ENCODE assay signal across 12 cellular contexts in genomic region chr7:6307762-6308161, GRCh38. TPM values are rescaled to one million over a fixed set of nuclear protein-coding genes. Genes with fewer than 3 reads are reported as not detected.
A peak's percentile ranks its signal among the peaks of the same experiment; 100 is the strongest.
DNase-seq lines count a peak whose midpoint lies in the region; ATAC-seq, FAIRE-seq and TF ChIP-seq lines count a peak whose summit lies in the region.
"Had no signal": no experiment of that assay in that cellular context is flagged by ENCODE, and none has a peak within 500 bp of the region (broad histone marks: within the 10 kb centered on the region; RNA-seq: fewer than 3 reads in every experiment).

No MANE protein-coding gene starts in this region.

- H2BK120ac ChIP-seq in neuronal stem cell (ENCODE audit: low read depth, low read length) = no peak overlapping the region

- no peaks in the 10 kb centered on the region for H3K9me3 Mint-ChIP-seq in endodermal cell

- H4K91ac ChIP-seq in neuronal stem cell (ENCODE audit: low read depth, low read length, poor library complexity) = no peak overlapping the region

- H3K27me3 ChIP-seq in PC-3 (ENCODE audit: low read length) (no peaks in the 10 kb centered on the region), endodermal cell (ENCODE audit: control insufficient read depth, insufficient read depth, low read length, poor library complexity, severe bottlenecking) (no peaks in the 10 kb centered on the region), neuronal stem cell (ENCODE audit: control insufficient read depth in 3 of 3, insufficient read depth in 3 of 3, low read depth in 1 of 3, low read length in 3 of 3) (no peaks in the 10 kb centered on the region)

- H3K4me1 Mint-ChIP-seq in endodermal cell = no peaks in the 10 kb centered on the region
- H3K4me1 Mint-ChIP-seq: B cell had no signal

- DNase-seq in GM12891 (ENCODE audit: insufficient read length, low spot score) = peak; percentile 27
- DNase-seq in PC-3 = no peak
- peak; percentile 56 for DNase-seq in endodermal cell
- no peak for DNase-seq in neuronal stem cell (ENCODE audit: low spot score)
- no peak for DNase-seq in NCI-H446 (lab: John Stamatoyannopoulos, UW)
- no peak for DNase-seq in GM19239 (ENCODE audit: insufficient read length, low spot score)
- DNase-seq: activated CD4-positive, CD25-positive, alpha-beta regulatory T cell; MM.1S; SW 1271 had no signal

- 58 to 81% methylated on average over 5 of the region's 5 CpGs for WGBS in endodermal cell (ENCODE audit: insufficient coverage in 1 of 2, insufficient read length in 1 of 2), 2 experiments
- WGBS in neuronal stem cell (ENCODE audit: extremely low coverage in 2 of 2, insufficient read length in 2 of 2, insufficient replicate concordance in 1 of 2), 2 donors = no CpG with 5 or more reads among the region's 5 CpGs

- no peak overlapping the region for H3K18ac ChIP-seq in neuronal stem cell (ENCODE audit: low read length)

- no peak overlapping the region for H2AK5ac ChIP-seq in neuronal stem cell (ENCODE audit: low read depth, low read length)

- no TSS peak for BruUV-seq in PC-3 (replicated peaks; lab: Mats Ljungman, UMichigan)

- no peak overlapping the region for H3K23ac ChIP-seq in neuronal stem cell (ENCODE audit: low read depth, low read length, poor library complexity)

- no peaks in the 10 kb centered on the region for H3F3A ChIP-seq in PC-3 (ENCODE audit: low read length, unreplicated experiment)

- H3K4me2 ChIP-seq in PC-3 (ENCODE audit: low read length) (no peak overlapping the region), neuronal stem cell (ENCODE audit: insufficient read depth, low read length, poor library complexity, severe bottlenecking) (no peak overlapping the region)

- no peak overlapping the region for H4K8ac ChIP-seq in neuronal stem cell (ENCODE audit: low read depth, low read length)

- H3K4me1 ChIP-seq in PC-3 (ENCODE audit: insufficient read depth, low read length) (peaks cover 20% of the 10 kb centered on the region), endodermal cell (ENCODE audit: control insufficient read depth, insufficient read depth, low read length) (no peaks in the 10 kb centered on the region), neuronal stem cell (ENCODE audit: control insufficient read depth in 2 of 2, insufficient read depth in 1 of 2, low read depth in 1 of 2, low read length in 2 of 2) (no peaks in the 10 kb centered on the region)

- FAIRE-seq in GM12891 (lab: Jason Lieb, UNC) (peak; percentile 63), GM19239 (lab: Jason Lieb, UNC) (no peak)

- no peak for ATAC-seq in PC-3
- ATAC-seq in GM18861 (IDR thresholded peaks at IDR 0.05; ENCODE audit: unreplicated experiment) = no peak
- no peak for ATAC-seq in HG03354 (IDR thresholded peaks at IDR 0.05; ENCODE audit: poor library complexity, severe bottlenecking, unreplicated experiment)

- intact Hi-C loops in PC-3 (cut with micrococcal nuclease) = loop anchor here (2.0 to 5.0 kb wide), 2 partner anchors 23 to 35 kb away; partner anchors contain the start of gene CYTH3

- H3K4ac ChIP-seq in neuronal stem cell (ENCODE audit: low read length) = no peak overlapping the region

- no peaks in the 10 kb centered on the region for H3K9me3 ChIP-seq in PC-3 (ENCODE audit: low read length)
- H3K9me3 ChIP-seq in endodermal cell (ENCODE audit: control insufficient read depth, low read length) = no peaks in the 10 kb centered on the region
- no peaks in the 10 kb centered on the region for H3K9me3 ChIP-seq in neuronal stem cell (replicated peaks in 1 of 2; ENCODE audit: control insufficient read depth in 2 of 2, insufficient read depth in 1 of 2, low read depth in 1 of 2, low read length in 2 of 2)

- peak overlapping the region; percentile 49 for H2AFZ ChIP-seq in PC-3 (ENCODE audit: low read length)
- H2AFZ ChIP-seq in neuronal stem cell (ENCODE audit: low read length) = peak overlapping the region; percentile 77

- no peak for TF ChIP-seq CTCF in PC-3 (conservative IDR thresholded peaks at IDR 0.05; ENCODE audit: low read depth, low read length)
- no peak for TF ChIP-seq CTCF in endodermal cell (conservative IDR thresholded peaks at IDR 0.05)

- no peaks in the 10 kb centered on the region for H3K79me2 ChIP-seq in PC-3 (ENCODE audit: low read length)

- CTCF ChIA-PET in PC-3 (lab: Charles Lee) = no interaction called here

- H3K36me3 ChIP-seq in PC-3 (ENCODE audit: low read depth, low read length) (no peaks in the 10 kb centered on the region), endodermal cell (ENCODE audit: control insufficient read depth, insufficient read depth, low read length) (no peaks in the 10 kb centered on the region), neuronal stem cell (replicated peaks in 1 of 2; ENCODE audit: control insufficient read depth in 2 of 2, insufficient read depth in 2 of 2, low read length in 2 of 2) (no peaks in the 10 kb centered on the region)

- H2BK12ac ChIP-seq in neuronal stem cell (ENCODE audit: low read length) = no peak overlapping the region

- TF ChIP-seq POLR2A in GM12891 (IDR thresholded peaks at IDR 0.05; ENCODE audit: low read depth, low read length) = no peak

- POLR2A ChIA-PET in PC-3 (lab: Charles Lee; ENCODE audit: unreplicated experiment) = no interaction called here

- H2BK15ac ChIP-seq in neuronal stem cell (ENCODE audit: low read length) = no peak overlapping the region

- H3K9ac ChIP-seq in PC-3 (ENCODE audit: low read length) (no peak overlapping the region), endodermal cell (ENCODE audit: extremely low read depth, low read length, poor library complexity, severe bottlenecking) (no peak overlapping the region), neuronal stem cell (ENCODE audit: low read depth, low read length, poor library complexity) (no peak overlapping the region)

- H3K79me1 ChIP-seq in neuronal stem cell (ENCODE audit: low read depth, low read length) = no peaks in the 10 kb centered on the region

- H3K4me3 Mint-ChIP-seq in endodermal cell = no peak overlapping the region
- H3K4me3 Mint-ChIP-seq: B cell had no signal

- H3K27ac Mint-ChIP-seq in endodermal cell = peak overlapping the region; percentile 0
- H3K27ac Mint-ChIP-seq: B cell had no signal

- no peak overlapping the region for H2BK5ac ChIP-seq in neuronal stem cell (ENCODE audit: low read length)

- H3K36me3 Mint-ChIP-seq in endodermal cell (ENCODE audit: low read depth) = no peaks in the 10 kb centered on the region

- no peak overlapping the region for H3K4me3 ChIP-seq in PC-3 (ENCODE audit: low read length)
- H3K4me3 ChIP-seq in endodermal cell (ENCODE audit: low read length) = no peak overlapping the region
- no peak overlapping the region for H3K4me3 ChIP-seq in neuronal stem cell (ENCODE audit: low read length in 2 of 2)

- no peaks in the 10 kb centered on the region for H4K20me1 ChIP-seq in PC-3 (ENCODE audit: low read length)

- H3K14ac ChIP-seq in neuronal stem cell (ENCODE audit: low read length) = no peak overlapping the region

- H3K27ac ChIP-seq in PC-3 (ENCODE audit: low read length) = no peak overlapping the region
- no peak overlapping the region for H3K27ac ChIP-seq in endodermal cell (ENCODE audit: low read depth, low read length)
- H3K27ac ChIP-seq in neuronal stem cell (replicated peaks; ENCODE audit: low read length) = no peak overlapping the region

- H3K9me2 ChIP-seq in PC-3 (replicated peaks; ENCODE audit: low read length) = no peaks in the 10 kb centered on the region

- H3K27me3 Mint-ChIP-seq in endodermal cell (ENCODE audit: insufficient read depth) = peaks cover 1% of the 10 kb centered on the region
- H3K27me3 Mint-ChIP-seq: B cell had no signal

TF ChIP-seq in GM12891, 5 proteins besides CTCF, POLR2A, EP300 and RAD21:
- TF ChIP-seq TAF1 (IDR thresholded peaks at IDR 0.05; ENCODE audit: low read depth, low read length) = no peak
- peak; percentile 43 for TF ChIP-seq SPI1 (IDR thresholded peaks at IDR 0.05; ENCODE audit: low read depth, low read length)

RNA-seq across cellular contexts. Expression of gene CYTH3, which starts 35.3 kb away (rescaled TPM):
- 26.3 TPM for polyA plus RNA-seq in GM12891 (2012; ENCODE audit: low read depth, missing spikeins)
- total RNA-seq in PC-3 (2014; rRNA removed) (23.1 and 34.4 TPM in 2 replicates), endodermal cell (10 to 100 TPM; 10.6 to 10.8 TPM)
- polyA plus RNA-seq in endodermal cell (2013, experiment 1 of 2) = 17.0 TPM
- 16.5 TPM for polyA plus RNA-seq in endodermal cell (2013, experiment 2 of 2)
- 9.5 TPM for polyA plus RNA-seq in neuronal stem cell (2013, experiment 1 of 2)
- polyA plus RNA-seq in neuronal stem cell (2013, experiment 2 of 2) = 9.5 TPM

RNA-seq across cellular contexts. Expression of gene FAM220A, which starts 41.0 kb away (rescaled TPM):
- polyA plus RNA-seq in GM12891 (2012; ENCODE audit: low read depth, missing spikeins) = 8.0 TPM
- total RNA-seq in PC-3 (2014; rRNA removed) (19.1 and 19.3 TPM in 2 replicates), endodermal cell (10 to 100 TPM; 19.9 to 22.2 TPM)
- 24.4 TPM for polyA plus RNA-seq in endodermal cell (2013, experiment 1 of 2)
- polyA plus RNA-seq in endodermal cell (2013, experiment 2 of 2) = 22.3 TPM
- 17.8 TPM for polyA plus RNA-seq in neuronal stem cell (2013, experiment 1 of 2)
- polyA plus RNA-seq in neuronal stem cell (2013, experiment 2 of 2) = 15.1 TPM

Comparison
In these comparisons a context has a peak if more than half of its experiments do, and no peak if none do; other contexts are left out.
1. DNase-seq: peak in GM12891 (single experiment) and endodermal cell (single experiment); none in PC-3 (single experiment), neuronal stem cell (single experiment), NCI-H446 (0 of 2) and GM19239 (single experiment).